ENCODE assay signal across 11 cellular contexts in the genomic region with DNA sequence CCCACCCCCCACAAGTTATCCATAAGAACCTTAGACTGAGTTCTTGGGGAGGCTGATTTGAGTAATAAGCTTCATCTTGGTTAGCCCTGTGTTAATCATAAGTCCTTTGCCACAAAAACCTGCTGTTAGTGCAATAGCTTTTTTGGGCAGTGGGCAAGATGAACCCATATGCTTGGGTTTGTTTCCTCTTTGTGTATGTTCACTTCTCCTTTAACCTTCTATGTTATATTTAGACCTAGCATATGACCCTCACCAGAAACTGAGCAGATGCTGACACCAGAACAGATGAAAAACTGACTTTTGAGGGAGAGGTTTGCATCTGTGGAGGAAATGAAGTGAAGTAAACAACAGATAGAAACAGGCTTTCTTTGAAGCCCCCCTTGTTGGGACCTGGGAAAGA.
DNase-seq lines count a peak whose midpoint lies in the region; ATAC-seq, FAIRE-seq and TF ChIP-seq lines count a peak whose summit lies in the region.
"Had no signal": no experiment of that assay in that cellular context is flagged by ENCODE, and none has a peak within 500 bp of the region (broad histone marks: within the 10 kb centered on the region; RNA-seq: fewer than 3 reads in every experiment).

No MANE protein-coding gene starts in this region.

- no peak overlapping the region for H3K4me3 Mint-ChIP-seq in GM23338

- H3K4me1 Mint-ChIP-seq in GM23338: peaks cover 15% of the 10 kb centered on the region

- no peaks in the 10 kb centered on the region for H3F3A ChIP-seq in GM23338 (replicated peaks; ENCODE audit: low read depth)

- H3K27me3 ChIP-seq in esophagus squamous epithelium: no peaks in the 10 kb centered on the region
- H3K27me3 ChIP-seq in GM23338 (ENCODE audit: insufficient read depth): no peaks in the 10 kb centered on the region

- H3K36me3 ChIP-seq in esophagus squamous epithelium: no peaks in the 10 kb centered on the region
- H3K36me3 ChIP-seq in GM23338 (ENCODE audit: insufficient read depth): no peaks in the 10 kb centered on the region
- H3K36me3 ChIP-seq: pancreas had no signal

- ATAC-seq in GM21423 (IDR thresholded peaks at IDR 0.05; ENCODE audit: unreplicated experiment) (peak; percentile 79), HG03378 (IDR thresholded peaks at IDR 0.05; ENCODE audit: unreplicated experiment) (peak; percentile 89), GM23338 (no peak)

- no peaks in the 10 kb centered on the region for H3K9me3 ChIP-seq in esophagus squamous epithelium
- H3K9me3 ChIP-seq: pancreas had no signal

- peak; percentile 30 for FAIRE-seq in GM12892 (lab: Jason Lieb, UNC)
- FAIRE-seq: pancreas had no signal

- no peaks in the 10 kb centered on the region for H3K36me3 Mint-ChIP-seq in GM23338 (ENCODE audit: low read depth)

- TF ChIP-seq POLR2A in GM12892 (IDR thresholded peaks at IDR 0.05; ENCODE audit: low read depth, low read length): no peak
- no peak for TF ChIP-seq POLR2A in esophagus squamous epithelium (IDR thresholded peaks at IDR 0.05)

- H3K27ac Mint-ChIP-seq in GM23338: no peak overlapping the region

- no peak overlapping the region for H3K4me2 ChIP-seq in GM23338

- DNase-seq in GM12892 (ENCODE audit: insufficient read length) (no peak), esophagus squamous epithelium (lab: John Stamatoyannopoulos, UW) (no peak), NCI-H345 (lab: John Stamatoyannopoulos, UW) (no peak), GM23338 (ENCODE audit: low spot score) (no peak), NK-92 (lab: John Stamatoyannopoulos, UW; ENCODE audit: unreplicated experiment) (no peak)
- DNase-seq in activated T-cell treated with anti-CD3 and anti-CD28 coated beads, Interleukin-2, amount 50 U/mL, for 1 hour: no peak
- DNase-seq: activated CD4-positive, alpha-beta T cell treated with anti-CD3 and anti-CD28 coated beads, Interleukin-2, amount 50 U/mL, for 48 hours; NCI-H69; pancreas had no signal

- H3K27ac ChIP-seq in esophagus squamous epithelium (peak overlapping the region in 3 of 4 donors; percentile 23 to 59 (median 57)), GM23338 (ENCODE audit: low read depth) (no peak overlapping the region)

- no peaks in the 10 kb centered on the region for H3K9me2 ChIP-seq in GM23338 (ENCODE audit: insufficient read depth)

- intact Hi-C loops in esophagus squamous epithelium (cut with DNase I): no loop called here

- H3K9me3 Mint-ChIP-seq in GM23338: no peaks in the 10 kb centered on the region

- no peaks in the 10 kb centered on the region for H4K20me1 ChIP-seq in GM23338 (replicated peaks; ENCODE audit: insufficient read depth)

- H3K27me3 Mint-ChIP-seq in GM23338 (ENCODE audit: insufficient read depth, low read depth, poor library complexity): no peaks in the 10 kb centered on the region

- H3K4me1 ChIP-seq in esophagus squamous epithelium: no peaks in the 10 kb centered on the region
- peaks cover 16% of the 10 kb centered on the region for H3K4me1 ChIP-seq in GM23338 (ENCODE audit: insufficient read depth)
- H3K4me1 ChIP-seq: pancreas had no signal

- H3K4me3 ChIP-seq in esophagus squamous epithelium: no peak overlapping the region
- no peak overlapping the region for H3K4me3 ChIP-seq in GM23338
- H3K4me3 ChIP-seq: pancreas had no signal

- H3K79me2 ChIP-seq in GM23338 (replicated peaks; ENCODE audit: insufficient read depth): no peaks in the 10 kb centered on the region

- TF ChIP-seq CTCF in esophagus squamous epithelium (IDR thresholded peaks at IDR 0.05): no peak
- TF ChIP-seq CTCF in GM23338 (conservative IDR thresholded peaks at IDR 0.05; ENCODE audit: low read depth in 2 of 2): no peak

- no peak overlapping the region for H2AFZ ChIP-seq in GM23338

TF ChIP-seq in GM23338, 12 proteins besides CTCF, POLR2A, EP300 and RAD21 (continues in another document):
- TF ChIP-seq, protein P1, sequence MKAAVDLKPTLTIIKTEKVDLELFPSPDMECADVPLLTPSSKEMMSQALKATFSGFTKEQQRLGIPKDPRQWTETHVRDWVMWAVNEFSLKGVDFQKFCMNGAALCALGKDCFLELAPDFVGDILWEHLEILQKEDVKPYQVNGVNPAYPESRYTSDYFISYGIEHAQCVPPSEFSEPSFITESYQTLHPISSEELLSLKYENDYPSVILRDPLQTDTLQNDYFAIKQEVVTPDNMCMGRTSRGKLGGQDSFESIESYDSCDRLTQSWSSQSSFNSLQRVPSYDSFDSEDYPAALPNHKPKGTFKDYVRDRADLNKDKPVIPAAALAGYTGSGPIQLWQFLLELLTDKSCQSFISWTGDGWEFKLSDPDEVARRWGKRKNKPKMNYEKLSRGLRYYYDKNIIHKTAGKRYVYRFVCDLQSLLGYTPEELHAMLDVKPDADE (IDR thresholded peaks at IDR 0.05): no peak
- TF ChIP-seq JUNB (IDR thresholded peaks at IDR 0.05; ENCODE audit: unreplicated experiment) (no peak), NANOG (IDR thresholded peaks at IDR 0.05; ENCODE audit: borderline replicate concordance) (no peak), STAT1 (IDR thresholded peaks at IDR 0.05; ENCODE audit: unreplicated experiment) (no peak), EZH2phosphoT487 (IDR thresholded peaks at IDR 0.05; ENCODE audit: unreplicated experiment) (no peak), POLR2AphosphoS5 (IDR thresholded peaks at IDR 0.05; ENCODE audit: low read depth) (no peak), ZNF114 (CRISPR knock-in tag; IDR thresholded peaks at IDR 0.05) (no peak), CREB1 (CRISPR knock-in tag; IDR thresholded peaks at IDR 0.05; ENCODE audit: low read depth) (no peak), REST (IDR thresholded peaks at IDR 0.05; ENCODE audit: unreplicated experiment) (no peak), ZNF331 (CRISPR knock-in tag; IDR thresholded peaks at IDR 0.05; ENCODE audit: low read depth) (no peak)
